9 cellular contexts compared by ENCODE assay signal in the genomic region with DNA sequence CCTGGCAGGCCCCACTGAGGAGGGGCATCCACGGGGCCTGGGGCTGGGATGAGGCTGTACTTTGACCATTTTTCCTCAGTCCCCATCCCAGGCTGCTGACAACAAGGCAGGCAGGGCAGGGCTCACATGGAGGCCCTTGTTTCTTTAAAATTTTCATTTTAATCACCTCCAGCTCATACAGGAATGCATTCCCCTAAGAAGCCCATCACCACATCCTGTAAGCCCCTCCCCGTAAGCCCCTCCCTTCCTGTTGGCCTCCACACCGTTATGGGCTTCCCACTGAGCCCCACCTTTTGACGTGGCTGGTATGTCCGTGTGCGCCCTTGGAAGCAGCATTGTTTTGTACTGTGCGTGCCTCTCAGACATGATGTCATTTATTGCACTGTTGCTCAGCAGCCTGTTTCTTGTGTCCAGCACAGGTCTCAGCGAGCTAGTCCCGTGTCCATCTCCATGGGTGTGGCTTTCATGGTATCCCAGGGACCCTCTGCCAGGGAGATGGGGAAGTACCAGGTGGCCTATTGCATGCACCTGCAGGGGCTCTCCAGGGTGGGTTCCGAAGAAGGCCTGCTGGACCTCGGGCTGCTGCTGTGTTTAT. TPM values are rescaled to one million over a fixed set of nuclear protein-coding genes. Genes with fewer than 3 reads are reported as not detected.
DNase-seq lines count a peak whose midpoint lies in the region; ATAC-seq and TF ChIP-seq lines count a peak whose summit lies in the region.
"Had no signal": no experiment of that assay in that cellular context is flagged by ENCODE, and none has a peak within 500 bp of the region (broad histone marks: within the 10 kb centered on the region; RNA-seq: fewer than 3 reads in every experiment).

No MANE protein-coding gene starts in this region.

- ATAC-seq in activated naive CD8-positive, alpha-beta T cell treated with anti-CD3 and anti-CD28 coated beads, Interleukin-2, amount 10 ng/mL, durations not matched to agents 7 days and 5 days (ENCODE audit: low read depth), result peak; percentile 63
- ATAC-seq in GM18868 (IDR thresholded peaks at IDR 0.05; ENCODE audit: unreplicated experiment), result no peak
- ATAC-seq in gastrocnemius medialis, result no peak
- ATAC-seq: SK-N-SH treated with all-trans-retinoic acid at 6 μM for 48 hours had no signal

- TF ChIP-seq CTCF in vagina (IDR thresholded peaks at IDR 0.05), result no peak
- no peak for TF ChIP-seq CTCF in gastrocnemius medialis (IDR thresholded peaks at IDR 0.05 in 4 of 5, conservative IDR thresholded peaks at IDR 0.05 in 1 of 5)

- H3K27me3 Mint-ChIP-seq in activated naive CD8-positive, alpha-beta T cell treated with anti-CD3 and anti-CD28 coated beads, Interleukin-2, amount 10 ng/mL, durations not matched to agents 7 days and 5 days, result no peaks in the 10 kb centered on the region
- no peaks in the 10 kb centered on the region for H3K27me3 Mint-ChIP-seq in activated naive CD8-positive, alpha-beta T cell treated with anti-CD3 and anti-CD28 coated beads for 36 hours

- peak overlapping the region; percentile 61 for H3K27ac Mint-ChIP-seq in activated naive CD8-positive, alpha-beta T cell treated with anti-CD3 and anti-CD28 coated beads, Interleukin-2, amount 10 ng/mL, durations not matched to agents 7 days and 5 days
- no peak overlapping the region for H3K27ac Mint-ChIP-seq in activated naive CD8-positive, alpha-beta T cell treated with anti-CD3 and anti-CD28 coated beads for 36 hours

- DNase-seq in activated naive CD8-positive, alpha-beta T cell treated with anti-CD3 and anti-CD28 coated beads, Interleukin-2, amount 10 ng/mL, durations not matched to agents 7 days and 5 days, result peak; percentile 24
- DNase-seq in activated naive CD8-positive, alpha-beta T cell treated with anti-CD3 and anti-CD28 coated beads for 36 hours, result no peak
- DNase-seq in activated effector memory CD4-positive, alpha-beta T cell treated with Interleukin-2 at 50 U/mL for 16 hours, result peak; percentile 10
- DNase-seq in islet precursor cell, result peak; percentile 43
- peak; percentile 58 to 79 for DNase-seq in vagina (ENCODE audit: extremely low spot score in 2 of 2)
- no peak for DNase-seq in gastrocnemius medialis
- no peak for DNase-seq in SJCRH30

- H3K4me1 Mint-ChIP-seq in activated naive CD8-positive, alpha-beta T cell treated with anti-CD3 and anti-CD28 coated beads, Interleukin-2, amount 10 ng/mL, durations not matched to agents 7 days and 5 days, result peaks cover 29% of the 10 kb centered on the region
- H3K4me1 Mint-ChIP-seq in activated naive CD8-positive, alpha-beta T cell treated with anti-CD3 and anti-CD28 coated beads for 36 hours, result peaks cover 40% of the 10 kb centered on the region

- H3K36me3 ChIP-seq in vagina (no peaks in the 10 kb centered on the region), gastrocnemius medialis (no peaks in the 10 kb centered on the region), SJCRH30 (peaks cover 5% of the 10 kb centered on the region)

- no peaks in the 10 kb centered on the region for H3K27me3 ChIP-seq in vagina
- no peaks in the 10 kb centered on the region for H3K27me3 ChIP-seq in gastrocnemius medialis
- no peaks in the 10 kb centered on the region for H3K27me3 ChIP-seq in SJCRH30

- H3K4me1 ChIP-seq in vagina, result peaks cover 60% of the 10 kb centered on the region
- H3K4me1 ChIP-seq in gastrocnemius medialis, result peaks cover 27 to 50% of the 10 kb centered on the region in 2 donors
- no peaks in the 10 kb centered on the region for H3K4me1 ChIP-seq in SJCRH30

- H3K9me3 Mint-ChIP-seq in activated naive CD8-positive, alpha-beta T cell treated with anti-CD3 and anti-CD28 coated beads, Interleukin-2, amount 10 ng/mL, durations not matched to agents 7 days and 5 days, result no peaks in the 10 kb centered on the region
- no peaks in the 10 kb centered on the region for H3K9me3 Mint-ChIP-seq in activated naive CD8-positive, alpha-beta T cell treated with anti-CD3 and anti-CD28 coated beads for 36 hours

- no peaks in the 10 kb centered on the region for H3K9me3 ChIP-seq in vagina
- no peaks in the 10 kb centered on the region for H3K9me3 ChIP-seq in gastrocnemius medialis
- no peaks in the 10 kb centered on the region for H3K9me3 ChIP-seq in SJCRH30 (replicated peaks)

- no peak for TF ChIP-seq POLR2A in vagina (IDR thresholded peaks at IDR 0.05)
- TF ChIP-seq POLR2A in gastrocnemius medialis (IDR thresholded peaks at IDR 0.05), result no peak

- H3K4me3 Mint-ChIP-seq in activated naive CD8-positive, alpha-beta T cell treated with anti-CD3 and anti-CD28 coated beads, Interleukin-2, amount 10 ng/mL, durations not matched to agents 7 days and 5 days, result no peak overlapping the region
- H3K4me3 Mint-ChIP-seq in activated naive CD8-positive, alpha-beta T cell treated with anti-CD3 and anti-CD28 coated beads for 36 hours, result no peak overlapping the region

- H3K4me3 ChIP-seq in vagina, result no peak overlapping the region
- H3K4me3 ChIP-seq in gastrocnemius medialis, result no peak overlapping the region
- H3K4me3 ChIP-seq in SJCRH30, result no peak overlapping the region

- no peaks in the 10 kb centered on the region for H3K36me3 Mint-ChIP-seq in activated naive CD8-positive, alpha-beta T cell treated with anti-CD3 and anti-CD28 coated beads, Interleukin-2, amount 10 ng/mL, durations not matched to agents 7 days and 5 days
- peaks cover under 1% of the 10 kb centered on the region for H3K36me3 Mint-ChIP-seq in activated naive CD8-positive, alpha-beta T cell treated with anti-CD3 and anti-CD28 coated beads for 36 hours

- no peak overlapping the region for H3K27ac ChIP-seq in vagina
- H3K27ac ChIP-seq in gastrocnemius medialis, result peak overlapping the region in 1 of 4 donors; percentile 7
- no peak overlapping the region for H3K27ac ChIP-seq in SJCRH30

- in situ Hi-C loops in gastrocnemius medialis (cut with MboI; ENCODE audit: low sequenced_read_pairs in 4 of 4), result no loop called here

- intact Hi-C loops in vagina (cut with DNase I), result no loop called here
- intact Hi-C loops in gastrocnemius medialis (cut with DNase I; ENCODE audit: low total_unique reads), result no loop called here

- POLR2A ChIA-PET in activated naive CD8-positive, alpha-beta T cell treated with anti-CD3 and anti-CD28 coated beads, Interleukin-2, amount 10 ng/mL, durations not matched to agents 7 days and 5 days (lab: Charles Lee), result interaction anchor here (0.6 to 1.3 kb wide), 3 partner anchors 10 to 38 kb away, joined by 3 to 4 read pairs (median 3); no protein-coding TSS in a partner anchor

RNA-seq across cellular contexts. Expression of gene PHF2, which starts 22.4 kb away (rescaled TPM):
- total RNA-seq in activated naive CD8-positive, alpha-beta T cell treated with anti-CD3 and anti-CD28 coated beads, Interleukin-2, amount 10 ng/mL, durations not matched to agents 7 days and 5 days, result 10 to 100 TPM; 27.9 to 29.5 TPM
- 10 to 100 TPM; 14.6 to 15.6 TPM for total RNA-seq in activated naive CD8-positive, alpha-beta T cell treated with anti-CD3 and anti-CD28 coated beads for 36 hours
- 27.7 TPM for total RNA-seq in vagina
- total RNA-seq in gastrocnemius medialis, result 10 to 100 TPM; 18.8 to 24.3 (median 21.9) TPM
- 31.1 and 32.2 TPM in 2 replicates for total RNA-seq in SJCRH30 (2014; rRNA removed; shearing (Covaris generic))

Comparison
In these comparisons a context has a peak if more than half of its experiments do, and no peak if none do; other contexts are left out.
1. DNase-seq: peak in activated naive CD8-positive, alpha-beta T cell treated with anti-CD3 and anti-CD28 coated beads, Interleukin-2, amount 10 ng/mL, durations not matched to agents 7 days and 5 days (single experiment), activated effector memory CD4-positive, alpha-beta T cell treated with Interleukin-2 at 50 U/mL for 16 hours (single experiment), islet precursor cell (single experiment) and vagina (2 of 2); none in activated naive CD8-positive, alpha-beta T cell treated with anti-CD3 and anti-CD28 coated beads for 36 hours (single experiment), gastrocnemius medialis (0 of 2) and SJCRH30 (0 of 2).